In the genomic region with DNA sequence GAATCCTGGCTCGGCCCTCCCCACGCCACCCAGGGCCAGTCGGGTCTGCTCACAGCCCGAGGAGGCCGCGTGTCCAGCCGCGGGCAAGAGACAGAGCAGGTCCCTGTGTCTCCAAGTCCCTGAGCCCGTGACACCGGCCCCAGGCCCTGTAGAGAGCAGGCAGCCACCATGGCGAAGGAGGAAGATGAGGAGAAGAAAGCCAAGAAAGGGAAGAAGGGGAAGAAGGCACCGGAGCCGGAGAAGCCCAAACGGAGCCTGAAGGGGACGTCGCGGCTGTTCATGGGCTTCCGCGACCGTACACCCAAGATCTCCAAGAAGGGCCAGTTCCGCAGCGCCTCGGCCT, we compare ENCODE assay signal across 27 cellular contexts.
"Had no signal": no experiment of that assay in that cellular context is flagged by ENCODE, and none has a peak within 500 bp of the region (broad histone marks: within the 10 kb centered on the region; RNA-seq: fewer than 3 reads in every experiment).

No MANE protein-coding gene starts in this region.

- H3K4me2 ChIP-seq: neural progenitor cell had no signal

- H3K4me3 ChIP-seq: neural progenitor cell, pancreas, prostate gland, right lobe of liver, sigmoid colon, thoracic aorta, thyroid gland, tibial nerve, upper lobe of left lung, vagina had no signal

- ATAC-seq: naive thymus-derived CD4-positive, alpha-beta T cell; natural killer cell; pancreas; right cardiac atrium; stimulated activated memory B cell treated with anti-CD40 and anti-IgM and Interleukin-4, amounts not matched to agents 10 μg/mL and 1 μg/mL and 100 μg/mL, for 72 hours; stimulated activated naive CD8-positive, alpha-beta T cell treated with anti-CD3 and anti-CD28 coated beads, Interleukin-15, amount 100 ng/mL, for 72 hours; stimulated activated naive CD8-positive, alpha-beta T cell treated with anti-CD3 and anti-CD28 coated beads, Interleukin-15, Interleukin-2, amounts not matched to agents 100 U/mL and 50 U/mL, for 24 hours had no signal

- H2AFZ ChIP-seq: neural progenitor cell had no signal

- H3K9me3 ChIP-seq: neutrophil, pancreas, prostate gland, right lobe of liver, thoracic aorta, thyroid gland, vagina had no signal

- H3K9ac ChIP-seq: neural progenitor cell had no signal

- DNase-seq: naive thymus-derived CD4-positive, alpha-beta T cell; natural killer cell; nucleus accumbens; sigmoid colon; small intestine; stimulated activated CD4-positive, alpha-beta T cell treated with anti-CD3 and anti-CD28 coated beads, Interleukin-1b, Interleukin-23, amount 100 ng/mL, for 48 hours; stimulated activated CD4-positive, alpha-beta T cell treated with anti-CD3 and anti-CD28 coated beads, Interleukin-4, amount 100 ng/mL, for 1 hour; stimulated activated CD4-positive, alpha-beta T cell treated with anti-CD3 and anti-CD28 coated beads, Interleukin-4, amount 100 ng/mL, for 4 hours; stimulated activated CD8-positive, alpha-beta memory T cell treated with anti-CD3 and anti-CD28 coated beads, Interleukin-4, amount 100 ng/mL, for 48 hours; stimulated activated naive CD4-positive, alpha-beta T cell; stimulated activated naive CD8-positive, alpha-beta T cell treated with anti-CD3 and anti-CD28 coated beads, Interleukin-15, amount 100 ng/mL, for 72 hours; stimulated activated naive CD8-positive, alpha-beta T cell treated with anti-CD3 and anti-CD28 coated beads, Interleukin-15, Interleukin-2, amounts not matched to agents 100 U/mL and 50 U/mL, for 24 hours; substantia nigra; thyroid gland; trophoblast cell had no signal

- H3K27ac Mint-ChIP-seq: natural killer cell; neural progenitor cell; stimulated activated memory B cell treated with anti-CD40 and anti-IgM and Interleukin-4, amounts not matched to agents 10 μg/mL and 1 μg/mL and 100 μg/mL, for 72 hours had no signal

- H3K27me3 Mint-ChIP-seq: naive thymus-derived CD4-positive, alpha-beta T cell; stimulated activated memory B cell treated with anti-CD40 and anti-IgM and Interleukin-4, amounts not matched to agents 10 μg/mL and 1 μg/mL and 100 μg/mL, for 72 hours; stimulated activated naive CD8-positive, alpha-beta T cell treated with anti-CD3 and anti-CD28 coated beads, Interleukin-15, amount 100 ng/mL, for 72 hours had no signal

- H3K36me3 ChIP-seq: neural progenitor cell, neutrophil, pancreas, prostate gland, right lobe of liver, sigmoid colon, thoracic aorta, thyroid gland, tibial nerve, upper lobe of left lung, vagina had no signal

- H3K9me3 Mint-ChIP-seq: natural killer cell had no signal

- FAIRE-seq: pancreas, small intestine, urothelium cell line had no signal

- H3K4me1 Mint-ChIP-seq: stimulated activated memory B cell treated with anti-CD40 and anti-IgM and Interleukin-4, amounts not matched to agents 10 μg/mL and 1 μg/mL and 100 μg/mL, for 72 hours; stimulated activated naive CD8-positive, alpha-beta T cell treated with anti-CD3 and anti-CD28 coated beads, Interleukin-15, amount 100 ng/mL, for 72 hours had no signal

- H3K4me3 Mint-ChIP-seq: naive thymus-derived CD4-positive, alpha-beta T cell; natural killer cell; neural progenitor cell; stimulated activated memory B cell treated with anti-CD40 and anti-IgM and Interleukin-4, amounts not matched to agents 10 μg/mL and 1 μg/mL and 100 μg/mL, for 72 hours; stimulated activated naive CD8-positive, alpha-beta T cell treated with anti-CD3 and anti-CD28 coated beads, Interleukin-15, amount 100 ng/mL, for 72 hours had no signal

- H3K27ac ChIP-seq: neural progenitor cell, neutrophil, pancreas, prostate gland, sigmoid colon, thoracic aorta, thyroid gland, tibial nerve, upper lobe of left lung, vagina had no signal

- H3K27me3 ChIP-seq: neural progenitor cell, neutrophil, pancreas, right lobe of liver, thyroid gland, tibial nerve, upper lobe of left lung, vagina had no signal

- H3K4me1 ChIP-seq: neural progenitor cell, pancreas, prostate gland, sigmoid colon, thyroid gland, tibial nerve, upper lobe of left lung, vagina had no signal

- H3K36me3 Mint-ChIP-seq: natural killer cell, neural progenitor cell had no signal
